ENCODE assay signal across 15 cellular contexts in the genomic region with DNA sequence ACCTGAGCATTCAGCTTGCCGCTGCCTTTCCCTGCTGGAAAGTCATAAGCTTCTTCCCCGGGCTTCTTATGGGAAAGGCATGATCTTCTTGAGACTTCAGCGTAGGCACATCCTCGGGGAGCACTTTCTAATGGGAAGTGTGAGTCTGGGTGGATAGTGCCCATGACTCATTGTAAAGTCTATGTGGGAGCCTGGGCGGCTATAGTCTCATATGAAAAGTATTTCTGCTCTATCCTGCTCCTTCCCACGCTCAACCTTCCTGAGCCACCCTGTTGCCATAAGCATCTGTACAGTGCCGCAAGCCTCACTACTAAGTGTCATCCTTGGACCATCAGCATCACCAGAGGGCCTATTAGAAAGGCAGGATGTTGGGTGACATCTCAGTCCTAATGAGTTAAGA.
DNase-seq lines count a peak whose midpoint lies in the region; ATAC-seq, FAIRE-seq and TF ChIP-seq lines count a peak whose summit lies in the region.
"Had no signal": no experiment of that assay in that cellular context is flagged by ENCODE, and none has a peak within 500 bp of the region (broad histone marks: within the 10 kb centered on the region; RNA-seq: fewer than 3 reads in every experiment).

No MANE protein-coding gene starts in this region.

- H3K4me3 ChIP-seq in fibroblast of the aortic adventitia (ENCODE audit: low read depth, low read length) (no peak overlapping the region), pancreas (peak overlapping the region in 2 of 4 donors; percentile 33 to 38)
- H3K4me3 ChIP-seq: colonic mucosa had no signal

- intact Hi-C loops in pancreas (cut with DNase I) = loop anchor here in 1 of 3 donors (10.0 kb wide), 1 partner anchor 56 kb away; no protein-coding TSS in a partner anchor

- DNase-seq in H4 (ENCODE audit: low spot score) = peak; percentile 64
- peak; percentile 80 for DNase-seq in fibroblast of the aortic adventitia (ENCODE audit: low read depth)
- peak; percentile 86 for DNase-seq in urothelium cell line (ENCODE audit: low spot score)
- DNase-seq in OCI-M1 (lab: John Stamatoyannopoulos, UW) = no peak
- DNase-seq in NCI-H524 (lab: John Stamatoyannopoulos, UW) = no peak
- DNase-seq in pancreas = no peak
- DNase-seq: colonic mucosa, DMS79 treated with DMSO at 0.1 percent for 48 hours, H7, left colon, NCI-H524 treated with DMSO at 0.1 percent for 48 hours, SHP77 treated with DMSO at 0.1 percent for 48 hours, small intestine had no signal

- no peak for TF ChIP-seq CTCF in fibroblast of the aortic adventitia (IDR thresholded peaks at IDR 0.05; ENCODE audit: insufficient read depth, low read length)
- no peak for TF ChIP-seq CTCF in pancreas (IDR thresholded peaks at IDR 0.05)

- H3K4me1 ChIP-seq in pancreas = peaks cover 20 to 48% (median 46%) of the 10 kb centered on the region in 3 donors
- H3K4me1 ChIP-seq: colonic mucosa had no signal

- no peaks in the 10 kb centered on the region for H3K9me3 ChIP-seq in pancreas
- H3K9me3 ChIP-seq: colonic mucosa had no signal

- FAIRE-seq in urothelium cell line (lab: Jason Lieb, UNC) (no peak), pancreas (lab: Jason Lieb, UNC) (no peak)
- FAIRE-seq: GM19239, small intestine had no signal

- peak overlapping the region in 1 of 4 donors; percentile 87 for H3K27ac ChIP-seq in pancreas
- H3K27ac ChIP-seq: colonic mucosa had no signal

- H3K27me3 ChIP-seq in pancreas = no peaks in the 10 kb centered on the region
- H3K27me3 ChIP-seq: colonic mucosa had no signal

- peak; percentile 82 for ATAC-seq in SK-N-SH treated with all-trans-retinoic acid at 6 μM for 48 hours
- ATAC-seq in pancreas = no peak
- ATAC-seq: left colon had no signal

- H3K36me3 ChIP-seq in pancreas = no peaks in the 10 kb centered on the region
- H3K36me3 ChIP-seq: colonic mucosa had no signal

- WGBS in pancreas, 2 donors = 91 to 98% methylated on average over 7 of the region's 7 CpGs

TF ChIP-seq in SK-N-SH treated with all-trans-retinoic acid at 6 μM for 48 hours, 23 proteins besides CTCF, POLR2A, EP300 and RAD21:
- TF ChIP-seq TCF4 (CRISPR knock-in tag; IDR thresholded peaks at IDR 0.05; ENCODE audit: borderline replicate concordance) (no peak), SNAI2 (CRISPR knock-in tag; IDR thresholded peaks at IDR 0.05) (no peak), PPARA (CRISPR knock-in tag; IDR thresholded peaks at IDR 0.05; ENCODE audit: borderline replicate concordance) (no peak), TSHZ2 (CRISPR knock-in tag; IDR thresholded peaks at IDR 0.05) (no peak), ISL1 (CRISPR knock-in tag; IDR thresholded peaks at IDR 0.05) (no peak), RARB (CRISPR knock-in tag; IDR thresholded peaks at IDR 0.05) (no peak)
TF ChIP-seq in SK-N-SH treated with all-trans-retinoic acid at 6 μM for 48 hours: peak in this region for 0.

Comparison
In these comparisons a context has a peak if more than half of its experiments do, and no peak if none do; other contexts are left out.
1. DNase-seq: peak in H4 (single experiment), fibroblast of the aortic adventitia (single experiment) and urothelium cell line (single experiment); none in OCI-M1 (single experiment), NCI-H524 (0 of 2) and pancreas (0 of 6).